23 cellular contexts compared by ENCODE assay signal in the genomic region with DNA sequence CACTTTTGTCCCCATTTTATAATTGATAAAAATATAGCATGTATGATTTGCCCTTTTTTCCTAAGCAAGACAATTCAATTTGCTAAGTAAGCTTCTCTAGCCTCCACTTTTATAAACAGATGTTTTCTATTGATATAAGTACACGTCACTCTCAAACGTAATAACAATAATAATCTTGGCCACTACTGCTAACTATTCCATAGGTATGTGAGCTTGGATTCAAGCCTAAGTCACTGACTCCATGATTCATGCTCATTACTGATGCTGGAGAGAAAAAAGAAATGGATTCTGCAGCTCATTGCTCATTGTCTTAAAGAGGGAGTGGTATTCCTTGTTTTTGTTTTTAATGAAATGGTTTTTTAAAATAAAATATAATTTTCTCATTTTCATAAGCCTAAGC.
A peak's percentile ranks its signal among the peaks of the same experiment; 100 is the strongest.
DNase-seq lines count a peak whose midpoint lies in the region; ATAC-seq and TF ChIP-seq lines count a peak whose summit lies in the region.
"Had no signal": no experiment of that assay in that cellular context is flagged by ENCODE, and none has a peak within 500 bp of the region (broad histone marks: within the 10 kb centered on the region; RNA-seq: fewer than 3 reads in every experiment).

No MANE protein-coding gene starts in this region.

- TF ChIP-seq CTCF in AG10803 (conservative IDR thresholded peaks at IDR 0.05; ENCODE audit: low read length), result no peak
- TF ChIP-seq CTCF in choroid plexus epithelial cell (conservative IDR thresholded peaks at IDR 0.05; ENCODE audit: low read depth, low read length), result no peak
- TF ChIP-seq CTCF in kidney epithelial cell (IDR thresholded peaks at IDR 0.05; ENCODE audit: insufficient read depth, low read length, poor library complexity, severe bottlenecking), result no peak
- no peak for TF ChIP-seq CTCF in CD14-positive monocyte (IDR thresholded peaks at IDR 0.05)

- intact Hi-C loops in CD14-positive monocyte (cut with micrococcal nuclease), result no loop called here

- H3K4me3 Mint-ChIP-seq in CD14-positive monocyte, result no peak overlapping the region
- H3K4me3 Mint-ChIP-seq in immature natural killer cell, result no peak overlapping the region
- H3K4me3 Mint-ChIP-seq: CD8-positive, alpha-beta T cell; effector memory CD8-positive, alpha-beta T cell; T-helper 1 cell treated with Interleukin-12 subunit alpha and Interleukin-12 subunit beta and Interleukin-4 antibody, amounts not matched to agents 30 μg/mL and 1 μg/mL, for 36 hours had no signal

- no peak for ATAC-seq in HG02678 (IDR thresholded peaks at IDR 0.05; ENCODE audit: unreplicated experiment)
- ATAC-seq: CD8-positive, alpha-beta T cell; effector memory CD8-positive, alpha-beta T cell; gastrocnemius medialis; left lung had no signal

- H3K36me3 Mint-ChIP-seq in CD14-positive monocyte (no peaks in the 10 kb centered on the region), immature natural killer cell (peaks cover 0 to 4% (median 0%) of the 10 kb centered on the region in 3 donors)
- H3K36me3 Mint-ChIP-seq: CD8-positive, alpha-beta T cell had no signal

- H3K27me3 Mint-ChIP-seq in CD14-positive monocyte (ENCODE audit: low read depth in 3 of 3) (no peaks in the 10 kb centered on the region), immature natural killer cell (ENCODE audit: low read depth in 3 of 3) (peaks cover 0 to 3% (median 0%) of the 10 kb centered on the region in 3 donors)
- H3K27me3 Mint-ChIP-seq: effector memory CD8-positive, alpha-beta T cell had no signal

- H3K27me3 ChIP-seq in kidney epithelial cell (ENCODE audit: control insufficient read depth, insufficient read depth, low read length), result no peaks in the 10 kb centered on the region
- H3K27me3 ChIP-seq: gastrocnemius medialis, left lung had no signal

- H3K27ac Mint-ChIP-seq in CD14-positive monocyte (no peak overlapping the region), immature natural killer cell (no peak overlapping the region)
- H3K27ac Mint-ChIP-seq: CD8-positive, alpha-beta T cell; effector memory CD8-positive, alpha-beta T cell; T-helper 1 cell treated with Interleukin-12 subunit alpha and Interleukin-12 subunit beta and Interleukin-4 antibody, amounts not matched to agents 30 μg/mL and 1 μg/mL, for 36 hours had no signal

- H3K36me3 ChIP-seq in kidney epithelial cell (ENCODE audit: control insufficient read depth, insufficient read depth, low read length), result no peaks in the 10 kb centered on the region
- H3K36me3 ChIP-seq: gastrocnemius medialis, left lung had no signal

- DNase-seq in AG10803 (ENCODE audit: low read depth) (peak; percentile 63), HT1080 (ENCODE audit: low read depth) (peak; percentile 13), choroid plexus epithelial cell (ENCODE audit: low read depth) (peak; percentile 1), kidney epithelial cell (ENCODE audit: low read depth) (peak; percentile 14), CD14-positive monocyte (ENCODE audit: low spot score) (no peak), immature natural killer cell (no peak), NCI-H2107 treated with DMSO at 0.1 percent for 48 hours (lab: John Stamatoyannopoulos, UW; ENCODE audit: unreplicated experiment) (no peak)
- DNase-seq: ACHN; activated CD4-positive, alpha-beta T cell treated with anti-CD3 and anti-CD28 coated beads, Interleukin-2, amount 50 U/mL, for 1 hour; activated gamma-delta T cell treated with Interleukin-2 at 50 U/mL for 16 hours; CD8-positive, alpha-beta T cell; cerebellar nuclear complex; DMS79; effector memory CD8-positive, alpha-beta T cell; gastrocnemius medialis; left lung; NCI-H1092 treated with DMSO at 0.1 percent for 48 hours; NCI-H2029 treated with DMSO at 0.1 percent for 48 hours; NCI-H524; SHP77; substantia nigra had no signal

- H3K4me3 ChIP-seq in AG10803 (ENCODE audit: low read length) (no peak overlapping the region), choroid plexus epithelial cell (ENCODE audit: low read depth, low read length) (no peak overlapping the region), kidney epithelial cell (ENCODE audit: low read depth, low read length) (no peak overlapping the region)
- H3K4me3 ChIP-seq: gastrocnemius medialis, left lung had no signal

- peaks cover 0 to 5% (median 1%) of the 10 kb centered on the region in 7 donors for H3K9me3 Mint-ChIP-seq in CD14-positive monocyte
- H3K9me3 Mint-ChIP-seq in immature natural killer cell, result peaks cover 3 to 50% (median 11%) of the 10 kb centered on the region in 6 donors
- H3K9me3 Mint-ChIP-seq: CD8-positive, alpha-beta T cell had no signal

- H3K4me1 Mint-ChIP-seq in CD14-positive monocyte, result no peaks in the 10 kb centered on the region
- no peaks in the 10 kb centered on the region for H3K4me1 Mint-ChIP-seq in immature natural killer cell

Comparison
In these comparisons a context has a peak if more than half of its experiments do, and no peak if none do; other contexts are left out.
1. DNase-seq: peak in AG10803 (single experiment), HT1080 (single experiment), choroid plexus epithelial cell (single experiment) and kidney epithelial cell (single experiment); none in CD14-positive monocyte (single experiment), immature natural killer cell (0 of 3) and NCI-H2107 treated with DMSO at 0.1 percent for 48 hours (single experiment).